ENCODE assay signal across 28 cellular contexts in genomic region chr6:126753616-126754015, GRCh38.
"Had no signal": no experiment of that assay in that cellular context is flagged by ENCODE, and none has a peak within 500 bp of the region (broad histone marks: within the 10 kb centered on the region; RNA-seq: fewer than 3 reads in every experiment).

No MANE protein-coding gene starts in this region.

- ATAC-seq: effector memory CD8-positive, alpha-beta T cell; gastrocnemius medialis; left ventricle myocardium superior; lower lobe of right lung; natural killer cell; sciatic nerve; stimulated activated naive CD8-positive, alpha-beta T cell treated with anti-CD3 and anti-CD28 coated beads, Interleukin-15, amount 100 ng/mL, for 72 hours; upper lobe of right lung had no signal

- DNase-seq: cerebellar nuclear complex; cortex of kidney; effector memory CD8-positive, alpha-beta T cell; erythroblast; esophagus squamous epithelium; foreskin fibroblast; gastrocnemius medialis; head of caudate nucleus; left ventricle myocardium superior; lower lobe of right lung; natural killer cell; stimulated activated CD4-positive, alpha-beta T cell treated with anti-CD3 and anti-CD28 coated beads, Interleukin-12 subunit alpha, Interleukin-12 subunit beta, amount 100 ng/mL, for 4 hours; stimulated activated CD4-positive, alpha-beta T cell treated with anti-CD3 and anti-CD28 coated beads, Interleukin-1b, Interleukin-23, amount 100 ng/mL, for 48 hours; stimulated activated CD4-positive, alpha-beta T cell treated with anti-CD3 and anti-CD28 coated beads, Interleukin-4, amount 100 ng/mL, for 1 hour; stimulated activated CD8-positive, alpha-beta memory T cell treated with anti-CD3 and anti-CD28 coated beads, Interleukin-4, amount 100 ng/mL, for 48 hours; stimulated activated naive CD4-positive, alpha-beta T cell; stimulated activated naive CD8-positive, alpha-beta T cell treated with anti-CD3 and anti-CD28 coated beads, Interleukin-15, amount 100 ng/mL, for 72 hours; transverse colon; upper lobe of right lung; uterus had no signal

- H3K4me3 ChIP-seq: esophagus squamous epithelium, gastrocnemius medialis, lower lobe of right lung, prostate gland, right atrium auricular region, smooth muscle cell, suprapubic skin, transverse colon, upper lobe of right lung, uterus had no signal

- H3K4me1 ChIP-seq: esophagus squamous epithelium, gastrocnemius medialis, lower lobe of right lung, prostate gland, right atrium auricular region, suprapubic skin, transverse colon, upper lobe of right lung, uterus had no signal

- H3K4me3 Mint-ChIP-seq: effector memory CD8-positive, alpha-beta T cell; mesothelial cell of epicardium; natural killer cell; neural crest cell; stimulated activated naive CD8-positive, alpha-beta T cell treated with anti-CD3 and anti-CD28 coated beads, Interleukin-15, amount 100 ng/mL, for 72 hours had no signal

- H3K36me3 ChIP-seq: esophagus squamous epithelium, gastrocnemius medialis, lower lobe of right lung, neutrophil, prostate gland, right atrium auricular region, suprapubic skin, transverse colon, upper lobe of right lung, uterus had no signal

- H3K27me3 Mint-ChIP-seq: effector memory CD8-positive, alpha-beta T cell; stimulated activated naive CD8-positive, alpha-beta T cell treated with anti-CD3 and anti-CD28 coated beads, Interleukin-15, amount 100 ng/mL, for 72 hours had no signal

- H3K27me3 ChIP-seq: esophagus squamous epithelium, gastrocnemius medialis, neutrophil, right atrium auricular region, suprapubic skin, transverse colon, upper lobe of right lung, uterus had no signal

- H3K9me3 ChIP-seq: esophagus squamous epithelium, gastrocnemius medialis, neutrophil, prostate gland, transverse colon, upper lobe of right lung, uterus had no signal

- H3K27ac Mint-ChIP-seq: effector memory CD8-positive, alpha-beta T cell; mesothelial cell of epicardium; natural killer cell; stimulated activated naive CD8-positive, alpha-beta T cell treated with anti-CD3 and anti-CD28 coated beads, Interleukin-15, amount 100 ng/mL, for 72 hours had no signal

- H3K4me1 Mint-ChIP-seq: mesothelial cell of epicardium; natural killer cell; stimulated activated naive CD8-positive, alpha-beta T cell treated with anti-CD3 and anti-CD28 coated beads, Interleukin-15, amount 100 ng/mL, for 72 hours had no signal

- H3K4me2 ChIP-seq: smooth muscle cell had no signal

- H3K27ac ChIP-seq: esophagus squamous epithelium, gastrocnemius medialis, lower lobe of right lung, neutrophil, prostate gland, right atrium auricular region, suprapubic skin, transverse colon, upper lobe of right lung, uterus had no signal
